ENCODE assay signal across 8 cellular contexts in the genomic region with DNA sequence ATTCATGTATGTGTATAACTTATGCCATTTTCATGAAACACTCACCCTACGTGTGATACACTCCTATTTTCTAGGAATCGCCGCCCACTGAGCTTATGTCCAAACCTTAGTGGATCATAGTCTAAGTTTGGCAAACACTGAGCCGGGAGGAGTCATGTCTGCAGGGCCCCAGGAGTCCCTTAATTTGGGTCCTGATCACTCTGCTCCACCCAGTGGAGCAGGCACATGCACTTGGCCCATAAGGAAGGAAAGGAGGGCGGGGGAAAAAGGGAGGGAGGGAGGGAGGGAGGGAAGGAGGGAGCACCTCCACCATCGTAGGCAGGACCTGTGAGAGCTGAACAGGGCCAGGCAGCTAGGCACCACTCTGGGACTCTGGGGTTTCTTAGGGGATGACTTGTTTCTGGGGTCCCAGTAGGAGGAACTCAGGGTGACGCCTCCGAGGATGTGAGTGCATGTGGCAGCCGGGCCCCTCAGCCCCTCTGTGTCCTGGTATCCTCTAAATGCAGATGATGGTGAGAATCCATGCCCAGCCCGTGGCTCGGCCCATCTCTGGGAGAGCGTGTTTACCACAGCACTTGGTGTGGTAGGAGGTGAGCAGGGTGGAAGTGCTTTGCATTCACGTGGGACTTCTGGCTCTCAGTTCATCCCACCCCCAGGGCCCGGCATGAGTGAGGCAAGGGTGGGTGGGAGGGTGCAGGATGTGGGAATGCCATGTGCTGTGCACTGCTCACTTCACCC.
DNase-seq lines count a peak whose midpoint lies in the region; ATAC-seq and TF ChIP-seq lines count a peak whose summit lies in the region.

No MANE protein-coding gene starts in this region.

- H3K36me3 ChIP-seq in mucosa of descending colon (ENCODE audit: low read depth) (no peaks in the 10 kb centered on the region), urinary bladder (ENCODE audit: insufficient read depth) (no peaks in the 10 kb centered on the region), testis (ENCODE audit: low read depth, missing control alignments) (no peaks in the 10 kb centered on the region)

- TF ChIP-seq CTCF in mucosa of descending colon (IDR thresholded peaks at IDR 0.05) (no peak), testis (IDR thresholded peaks at IDR 0.05) (no peak)

- no peaks in the 10 kb centered on the region for H3K36me3 Mint-ChIP-seq in activated naive CD4-positive, alpha-beta T cell treated with anti-CD3 and anti-CD28 coated beads for 36 hours (ENCODE audit: low read depth)
- H3K36me3 Mint-ChIP-seq in activated naive CD8-positive, alpha-beta T cell treated with anti-CD3 and anti-CD28 coated beads for 36 hours = no peaks in the 10 kb centered on the region

- H3K9me3 Mint-ChIP-seq in activated naive CD4-positive, alpha-beta T cell treated with anti-CD3 and anti-CD28 coated beads for 36 hours = no peaks in the 10 kb centered on the region
- H3K9me3 Mint-ChIP-seq in activated naive CD8-positive, alpha-beta T cell treated with anti-CD3 and anti-CD28 coated beads for 36 hours = no peaks in the 10 kb centered on the region

- H3K9me3 ChIP-seq in mucosa of descending colon (no peaks in the 10 kb centered on the region), testis (no peaks in the 10 kb centered on the region)

- H3K4me3 ChIP-seq in mucosa of descending colon (no peak overlapping the region), urinary bladder (ENCODE audit: low read depth, low read length) (no peak overlapping the region), testis (no peak overlapping the region)

- peak; percentile 44 for ATAC-seq in mucosa of descending colon
- no peak for ATAC-seq in GM19035 (IDR thresholded peaks at IDR 0.05; ENCODE audit: unreplicated experiment)

- no peaks in the 10 kb centered on the region for H3K27me3 Mint-ChIP-seq in activated naive CD4-positive, alpha-beta T cell treated with anti-CD3 and anti-CD28 coated beads for 36 hours (ENCODE audit: low read depth)
- H3K27me3 Mint-ChIP-seq in activated naive CD8-positive, alpha-beta T cell treated with anti-CD3 and anti-CD28 coated beads for 36 hours = no peaks in the 10 kb centered on the region

- H3K27ac ChIP-seq in urinary bladder (ENCODE audit: low read depth) = peak overlapping the region; percentile 54
- H3K27ac ChIP-seq in testis = peak overlapping the region in 1 of 2 donors; percentile 39

- peak overlapping the region; percentile 95 for H3K27ac Mint-ChIP-seq in activated naive CD4-positive, alpha-beta T cell treated with anti-CD3 and anti-CD28 coated beads for 36 hours
- peak overlapping the region; percentile 96 for H3K27ac Mint-ChIP-seq in activated naive CD8-positive, alpha-beta T cell treated with anti-CD3 and anti-CD28 coated beads for 36 hours

- no peaks in the 10 kb centered on the region for H3K27me3 ChIP-seq in testis

- 64% methylated on average over 14 of the region's 14 CpGs for WGBS in urinary bladder
- 76% methylated on average over 8 to 14 of the region's 14 CpGs for WGBS in testis, 2 donors

- H3K4me1 ChIP-seq in mucosa of descending colon (ENCODE audit: low read depth) = peaks cover 12% of the 10 kb centered on the region
- H3K4me1 ChIP-seq in urinary bladder (ENCODE audit: insufficient read depth) = no peaks in the 10 kb centered on the region
- H3K4me1 ChIP-seq in testis = peaks cover 13% of the 10 kb centered on the region

- peaks cover 67% of the 10 kb centered on the region for H3K4me1 Mint-ChIP-seq in activated naive CD4-positive, alpha-beta T cell treated with anti-CD3 and anti-CD28 coated beads for 36 hours (ENCODE audit: low read depth)
- H3K4me1 Mint-ChIP-seq in activated naive CD8-positive, alpha-beta T cell treated with anti-CD3 and anti-CD28 coated beads for 36 hours = peaks cover 73% of the 10 kb centered on the region

- peak overlapping the region; percentile 61 for H3K4me3 Mint-ChIP-seq in activated naive CD4-positive, alpha-beta T cell treated with anti-CD3 and anti-CD28 coated beads for 36 hours
- H3K4me3 Mint-ChIP-seq in activated naive CD8-positive, alpha-beta T cell treated with anti-CD3 and anti-CD28 coated beads for 36 hours = peak overlapping the region; percentile 80

- intact Hi-C loops in activated naive CD4-positive, alpha-beta T cell treated with anti-CD3 and anti-CD28 coated beads for 36 hours (cut with micrococcal nuclease) = loop anchor here (1.0 to 5.0 kb wide), 18 partner anchors 23 to 533 kb away; partner anchors contain the start of genes FAN1 and MTMR10
- intact Hi-C loops in mucosa of descending colon (cut with DNase I, micrococcal nuclease) = no loop called here
- intact Hi-C loops in testis (cut with DNase I; ENCODE audit: low total_unique reads) = no loop called here

- CTCF ChIA-PET in activated naive CD4-positive, alpha-beta T cell treated with anti-CD3 and anti-CD28 coated beads for 36 hours (lab: Charles Lee) = interaction anchor here (0.6 to 10.5 kb wide), 25 partner anchors 23 to 235 kb away, joined by 3 to 348 read pairs (median 6); no protein-coding TSS in a partner anchor

- DNase-seq in activated naive CD4-positive, alpha-beta T cell treated with anti-CD3 and anti-CD28 coated beads for 36 hours = peak; percentile 54
- DNase-seq in activated naive CD4-positive, alpha-beta T cell (lab: John Stamatoyannopoulos, UW) = no peak
- DNase-seq in activated naive CD8-positive, alpha-beta T cell treated with anti-CD3 and anti-CD28 coated beads for 36 hours = peak; percentile 54
- DNase-seq in mucosa of descending colon (peak; percentile 41 to 72 (median 55)), iPS-NIHi7 (ENCODE audit: extremely low spot score) (no peak), testis (no peak)

- TF ChIP-seq POLR2A in testis (IDR thresholded peaks at IDR 0.05) = no peak

Comparison
In these comparisons a context has a peak if more than half of its experiments do, and no peak if none do; other contexts are left out.
1. DNase-seq: peak in activated naive CD4-positive, alpha-beta T cell treated with anti-CD3 and anti-CD28 coated beads for 36 hours (single experiment), activated naive CD8-positive, alpha-beta T cell treated with anti-CD3 and anti-CD28 coated beads for 36 hours (single experiment) and mucosa of descending colon (3 of 3); none in activated naive CD4-positive, alpha-beta T cell (0 of 4), iPS-NIHi7 (single experiment) and testis (single experiment).